ENCODE assay signal across 18 cellular contexts in the genomic region with DNA sequence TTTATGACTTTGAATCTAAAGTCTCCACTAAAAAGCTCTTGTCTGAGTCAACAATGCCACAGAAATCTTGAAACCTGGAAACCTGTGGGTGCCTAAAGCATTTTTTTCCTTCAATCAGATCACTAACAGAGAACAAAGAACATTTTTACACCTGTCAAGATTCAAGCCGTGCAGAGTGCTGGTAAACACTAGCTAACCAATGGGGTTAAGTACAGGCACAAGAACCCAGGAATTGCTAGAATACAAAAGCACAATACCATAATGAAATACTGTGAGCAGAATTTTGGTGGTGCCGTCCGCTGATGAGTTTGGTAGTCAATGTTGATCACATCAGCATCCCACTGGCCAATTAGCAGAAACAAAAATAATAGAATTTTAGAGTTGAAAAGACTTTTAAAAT.
"Had no signal": no experiment of that assay in that cellular context is flagged by ENCODE, and none has a peak within 500 bp of the region (broad histone marks: within the 10 kb centered on the region; RNA-seq: fewer than 3 reads in every experiment).

No MANE protein-coding gene starts in this region.

- H3K27me3 ChIP-seq: ascending aorta, esophagus squamous epithelium, left lung, sigmoid colon, suprapubic skin, upper lobe of right lung had no signal

- DNase-seq: activated CD4-positive, alpha-beta T cell treated with anti-CD3 and anti-CD28 coated beads, Interleukin-2, amount 50 U/mL, for 4 hours; activated CD4-positive, CD25-positive, alpha-beta regulatory T cell; activated CD8-positive, alpha-beta memory T cell treated with anti-CD3 and anti-CD28 coated beads, Interleukin-2, amount 10 ng/mL, durations not matched to agents 7 days and 5 days; activated effector memory CD4-positive, alpha-beta T cell treated with anti-CD3 and anti-CD28 coated beads, Interleukin-2, amount 50 U/mL, for 16 hours; activated naive CD8-positive, alpha-beta T cell treated with anti-CD3 and anti-CD28 coated beads for 36 hours; activated T-cell treated with anti-CD3 and anti-CD28 coated beads, Interleukin-2, amount 50 U/mL, for 24 hours; esophagus squamous epithelium; foreskin fibroblast; glutamatergic neuron; left lung; nephron progenitor cell; sigmoid colon; stimulated activated CD4-positive, alpha-beta T cell treated with anti-CD3 and anti-CD28 coated beads, Interleukin-12 subunit alpha, Interleukin-12 subunit beta, amount 100 ng/mL, for 4 hours; stimulated activated CD4-positive, alpha-beta T cell treated with anti-CD3 and anti-CD28 coated beads, Interleukin-2, amount 100 ng/mL, for 48 hours; stimulated activated naive CD8-positive, alpha-beta T cell treated with anti-CD3 and anti-CD28 coated beads, Interleukin-15, Interleukin-2, amounts not matched to agents 100 U/mL and 50 U/mL, for 24 hours; upper lobe of right lung had no signal

- ATAC-seq: activated CD8-positive, alpha-beta memory T cell treated with anti-CD3 and anti-CD28 coated beads, Interleukin-2, amount 10 ng/mL, durations not matched to agents 7 days and 5 days; stimulated activated naive CD8-positive, alpha-beta T cell treated with anti-CD3 and anti-CD28 coated beads, Interleukin-15, Interleukin-2, amounts not matched to agents 100 U/mL and 50 U/mL, for 24 hours; upper lobe of right lung had no signal

- H3K4me1 ChIP-seq: ascending aorta, left lung, suprapubic skin, upper lobe of right lung had no signal

- H3K4me3 ChIP-seq: ascending aorta, esophagus squamous epithelium, left lung, sigmoid colon, suprapubic skin, upper lobe of right lung had no signal

- H3K27ac ChIP-seq: esophagus squamous epithelium, left lung, sigmoid colon, suprapubic skin, upper lobe of right lung had no signal

- H3K36me3 ChIP-seq: ascending aorta, left lung, sigmoid colon, suprapubic skin had no signal
